8 cellular contexts compared by ENCODE assay signal in genomic region chr17:73166731-73167581, GRCh38.
DNase-seq lines count a peak whose midpoint lies in the region; ATAC-seq and TF ChIP-seq lines count a peak whose summit lies in the region.

No MANE protein-coding gene starts in this region.

- no peak for TF ChIP-seq CTCF in nephron progenitor cell (IDR thresholded peaks at IDR 0.05)

- H3K9me3 Mint-ChIP-seq in T-helper 2 cell treated with Interferon-gamma antibody and Interleukin-4, amounts not matched to agents 5 μg/mL and 100 μg/mL, for 36 hours: no peaks in the 10 kb centered on the region
- H3K9me3 Mint-ChIP-seq in nephron progenitor cell: peaks cover 4% of the 10 kb centered on the region

- H3K36me3 Mint-ChIP-seq in T-helper 2 cell treated with Interferon-gamma antibody and Interleukin-4, amounts not matched to agents 5 μg/mL and 100 μg/mL, for 36 hours (ENCODE audit: low read depth): no peaks in the 10 kb centered on the region
- peaks cover 26% of the 10 kb centered on the region for H3K36me3 Mint-ChIP-seq in nephron progenitor cell (ENCODE audit: low read depth)

- peak; percentile 11 for DNase-seq in T-helper 2 cell treated with Interferon-gamma antibody and Interleukin-4, amounts not matched to agents 5 μg/mL and 100 μg/mL, for 36 hours (ENCODE audit: low spot score)
- DNase-seq in T-helper 2 cell (no peak), amniotic epithelial cell (ENCODE audit: low read depth) (peak; percentile 49), nephron progenitor cell (no peak), NCI-H2107 (lab: John Stamatoyannopoulos, UW) (no peak)
- no peak for DNase-seq in activated CD4-positive, alpha-beta T cell treated with anti-CD3 and anti-CD28 coated beads, Interleukin-2, amount 50 U/mL, for 4 hours

- peak overlapping the region; percentile 10 for H3K4me3 Mint-ChIP-seq in T-helper 2 cell treated with Interferon-gamma antibody and Interleukin-4, amounts not matched to agents 5 μg/mL and 100 μg/mL, for 36 hours
- H3K4me3 Mint-ChIP-seq in nephron progenitor cell: peak overlapping the region; percentile 90

- H3K4me1 Mint-ChIP-seq in T-helper 2 cell treated with Interferon-gamma antibody and Interleukin-4, amounts not matched to agents 5 μg/mL and 100 μg/mL, for 36 hours (ENCODE audit: low read depth): peaks cover 24% of the 10 kb centered on the region
- peaks cover 58% of the 10 kb centered on the region for H3K4me1 Mint-ChIP-seq in nephron progenitor cell

- H3K27ac Mint-ChIP-seq in T-helper 2 cell treated with Interferon-gamma antibody and Interleukin-4, amounts not matched to agents 5 μg/mL and 100 μg/mL, for 36 hours: no peak overlapping the region
- H3K27ac Mint-ChIP-seq in nephron progenitor cell: no peak overlapping the region

- ATAC-seq in HG03378 (IDR thresholded peaks at IDR 0.05; ENCODE audit: unreplicated experiment) (peak; percentile 56), GM18858 (IDR thresholded peaks at IDR 0.05; ENCODE audit: unreplicated experiment) (no peak)

- H3K27me3 Mint-ChIP-seq in T-helper 2 cell treated with Interferon-gamma antibody and Interleukin-4, amounts not matched to agents 5 μg/mL and 100 μg/mL, for 36 hours (ENCODE audit: low read depth): peaks cover 60% of the 10 kb centered on the region
- H3K27me3 Mint-ChIP-seq in nephron progenitor cell (ENCODE audit: low read depth, poor library complexity): peaks cover 71% of the 10 kb centered on the region

Comparison
In these comparisons a context has a peak if more than half of its experiments do, and no peak if none do; other contexts are left out.
1. DNase-seq: peak in T-helper 2 cell treated with Interferon-gamma antibody and Interleukin-4, amounts not matched to agents 5 μg/mL and 100 μg/mL, for 36 hours (single experiment) and amniotic epithelial cell (single experiment); none in T-helper 2 cell (0 of 5), nephron progenitor cell (single experiment), NCI-H2107 (single experiment) and activated CD4-positive, alpha-beta T cell treated with anti-CD3 and anti-CD28 coated beads, Interleukin-2, amount 50 U/mL, for 4 hours (0 of 2).